Comparison of ENCODE assay signal across 8 cellular contexts in the genomic region with DNA sequence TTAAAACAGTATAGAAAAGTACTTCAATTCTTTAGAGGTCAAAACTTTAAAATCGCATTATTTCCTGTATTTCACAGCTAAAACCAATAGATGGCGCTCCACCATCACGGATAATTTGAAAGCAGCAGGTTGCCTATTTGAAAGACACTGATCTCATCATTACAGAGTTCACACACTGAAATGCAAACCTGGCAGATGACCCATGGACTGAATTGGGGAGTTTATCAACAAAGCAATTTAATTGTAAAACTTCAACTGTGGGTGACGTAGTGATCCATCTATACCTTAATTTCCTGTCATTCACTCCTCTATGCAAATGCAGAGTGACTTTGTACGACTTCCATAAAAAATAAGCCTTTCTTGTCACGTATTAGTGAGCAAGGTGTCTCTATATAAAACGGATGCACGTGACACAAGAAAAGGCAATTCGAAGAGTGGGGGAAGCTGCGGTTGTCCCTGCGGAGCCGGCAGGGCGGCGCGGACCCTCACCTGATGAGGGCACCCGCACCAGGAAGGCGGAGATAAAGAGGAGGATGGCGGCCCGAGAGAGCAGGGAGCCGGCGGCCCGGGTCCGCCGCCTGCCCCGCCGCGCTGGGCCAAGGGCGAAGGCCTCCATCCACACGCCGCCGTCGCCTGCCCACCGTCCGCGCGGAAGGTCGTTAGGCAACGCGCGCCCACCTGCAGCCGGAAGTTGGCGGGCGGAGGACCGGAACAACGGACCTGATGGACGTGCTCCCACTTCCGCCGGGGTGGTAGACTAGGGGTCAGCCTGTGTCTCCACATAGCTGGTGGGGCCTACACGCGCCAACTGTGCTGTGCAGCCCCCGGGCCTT. TPM values are rescaled to one million over a fixed set of nuclear protein-coding genes. Genes with fewer than 3 reads are reported as not detected.
DNase-seq lines count a peak whose midpoint lies in the region; ATAC-seq lines count a peak whose summit lies in the region.

A gene with protein sequence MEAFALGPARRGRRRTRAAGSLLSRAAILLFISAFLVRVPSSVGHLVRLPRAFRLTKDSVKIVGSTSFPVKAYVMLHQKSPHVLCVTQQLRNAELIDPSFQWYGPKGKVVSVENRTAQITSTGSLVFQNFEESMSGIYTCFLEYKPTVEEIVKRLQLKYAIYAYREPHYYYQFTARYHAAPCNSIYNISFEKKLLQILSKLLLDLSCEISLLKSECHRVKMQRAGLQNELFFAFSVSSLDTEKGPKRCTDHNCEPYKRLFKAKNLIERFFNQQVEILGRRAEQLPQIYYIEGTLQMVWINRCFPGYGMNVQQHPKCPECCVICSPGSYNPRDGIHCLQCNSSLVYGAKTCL (minus strand): TSS at position 668 of the 833 bp plus-strand sequence. CDS start 52 bp downstream, at position 616.

- peaks cover 9% of the 10 kb centered on the region for H3K4me1 Mint-ChIP-seq in dendritic cell treated with granulocyte-macrophage colony-stimulating factor and Interleukin-4, amounts not matched to agents 40 ng/mL and 50 ng/mL, for 4 days (ENCODE audit: low read depth)

- no peak within 1 kb of the TSS for H3K27ac Mint-ChIP-seq in dendritic cell treated with granulocyte-macrophage colony-stimulating factor and Interleukin-4, amounts not matched to agents 40 ng/mL and 50 ng/mL, for 4 days

- intact Hi-C loops in Right ventricle myocardium inferior (cut with DNase I) (loop anchor here (5.0 kb wide), 2 partner anchors 325 to 1065 kb away; no protein-coding TSS in a partner anchor), cardiac septum (cut with DNase I) (loop anchor here (10.0 kb wide), 1 partner anchor 1272 kb away; no protein-coding TSS in a partner anchor)
- intact Hi-C loops in dendritic cell treated with granulocyte-macrophage colony-stimulating factor and Interleukin-4, amounts not matched to agents 40 ng/mL and 50 ng/mL, for 4 days (cut with micrococcal nuclease), result loop anchor here (2.0 to 5.0 kb wide), 2 partner anchors 538 to 590 kb away; no protein-coding TSS in a partner anchor

- DNase-seq in Right ventricle myocardium inferior (ENCODE audit: missing footprints) (no peak), cardiac septum (ENCODE audit: low spot score) (no peak), NCI-H2081 (lab: John Stamatoyannopoulos, UW) (peak; percentile 46 to 64), medulla oblongata (ENCODE audit: extremely low spot score) (peak; percentile 75)
- DNase-seq in activated CD4-positive, CD25-positive, alpha-beta regulatory T cell treated with anti-CD3 and anti-CD28 coated beads, Interleukin-2, amount 50 U/mL, for 16 hours (ENCODE audit: low read depth, low spot score), result peak; percentile 39
- DNase-seq in stimulated activated CD8-positive, alpha-beta memory T cell treated with anti-CD3 and anti-CD28 coated beads, Interleukin-2, amount 100 ng/mL, for 48 hours (ENCODE audit: low read depth in 2 of 2), result peak; percentile 37 to 44

- H3K27me3 Mint-ChIP-seq in dendritic cell treated with granulocyte-macrophage colony-stimulating factor and Interleukin-4, amounts not matched to agents 40 ng/mL and 50 ng/mL, for 4 days, result peaks cover 11% of the 10 kb centered on the region

- no peaks in the 10 kb centered on the region for H3K9me3 Mint-ChIP-seq in dendritic cell treated with granulocyte-macrophage colony-stimulating factor and Interleukin-4, amounts not matched to agents 40 ng/mL and 50 ng/mL, for 4 days

- H3K4me3 Mint-ChIP-seq in dendritic cell treated with granulocyte-macrophage colony-stimulating factor and Interleukin-4, amounts not matched to agents 40 ng/mL and 50 ng/mL, for 4 days, result peak within 1 kb of the TSS; percentile 65

- peak; percentile 39 for ATAC-seq in Right ventricle myocardium inferior
- ATAC-seq in HG02884 (IDR thresholded peaks at IDR 0.05; ENCODE audit: unreplicated experiment), result peak; percentile 71

- H3K36me3 Mint-ChIP-seq in dendritic cell treated with granulocyte-macrophage colony-stimulating factor and Interleukin-4, amounts not matched to agents 40 ng/mL and 50 ng/mL, for 4 days (ENCODE audit: low read depth), result no peaks in the 10 kb centered on the region

RNA-seq across cellular contexts. Expression of the gene that starts here (rescaled TPM):
- total RNA-seq in Right ventricle myocardium inferior (not detected), cardiac septum (not detected)

Comparison
In these comparisons a context has a peak if more than half of its experiments do, and no peak if none do; other contexts are left out.
1. Peak in ATAC-seq in Right ventricle myocardium inferior; RNA of the gene not detected or under 1 TPM.
2. DNase-seq: peak in NCI-H2081 (2 of 2), activated CD4-positive, CD25-positive, alpha-beta regulatory T cell treated with anti-CD3 and anti-CD28 coated beads, Interleukin-2, amount 50 U/mL, for 16 hours (single experiment), medulla oblongata (single experiment) and stimulated activated CD8-positive, alpha-beta memory T cell treated with anti-CD3 and anti-CD28 coated beads, Interleukin-2, amount 100 ng/mL, for 48 hours (2 of 2); none in Right ventricle myocardium inferior (single experiment) and cardiac septum (single experiment).